Comparison of ENCODE assay signal across 14 cellular contexts in genomic region chr1:28595412-28596191, GRCh38. TPM values are rescaled to one million over a fixed set of nuclear protein-coding genes. Genes with fewer than 3 reads are reported as not detected.
DNase-seq lines count a peak whose midpoint lies in the region; ATAC-seq and TF ChIP-seq lines count a peak whose summit lies in the region.
"Had no signal": no experiment of that assay in that cellular context is flagged by ENCODE, and none has a peak within 500 bp of the region (broad histone marks: within the 10 kb centered on the region; RNA-seq: fewer than 3 reads in every experiment).

No MANE protein-coding gene starts in this region.

- CTCF ChIA-PET in MCF 10A (lab: Yijun Ruan, JAX) (interaction anchor here (0.6 to 1.0 kb wide), 3 partner anchors 10 to 236 kb away, joined by 3 read pairs; no protein-coding TSS in a partner anchor), mammary epithelial cell (lab: Charles Lee; ENCODE audit: low non-redundant PET) (interaction anchor here (0.7 kb wide), 1 partner anchor 45 kb away, joined by 3 read pairs; no protein-coding TSS in a partner anchor), WTC11 (lab: Charles Lee) (no interaction called here)

- H3K4me1 ChIP-seq in mammary epithelial cell (ENCODE audit: insufficient read depth, low read length) = peaks cover 20% of the 10 kb centered on the region

- no peak overlapping the region for H3K4me3 ChIP-seq in mammary epithelial cell (replicated peaks in 1 of 3; ENCODE audit: insufficient read depth in 1 of 3, low read depth in 2 of 3, low read length in 3 of 3)
- H3K4me3 ChIP-seq: BLaER1 had no signal

- 95% methylated on average over 7 of the region's 10 CpGs for WGBS in mammary epithelial cell (ENCODE audit: low coverage, missing lambda C conversion rate)

- no peak for TF ChIP-seq CTCF in MCF 10A (IDR thresholded peaks at IDR 0.05; ENCODE audit: unreplicated experiment)
- no peak for TF ChIP-seq CTCF in mammary epithelial cell (conservative IDR thresholded peaks at IDR 0.05 in 1 of 2, IDR thresholded peaks at IDR 0.05 in 1 of 2; ENCODE audit: extremely low read depth in 1 of 2, insufficient read depth in 1 of 2, low read depth in 1 of 2, low read length in 2 of 2)
- TF ChIP-seq CTCF in WTC11 (IDR thresholded peaks at IDR 0.05) = no peak
- no peak for TF ChIP-seq CTCF in nephron progenitor cell (IDR thresholded peaks at IDR 0.05)

- in situ Hi-C loops in mammary epithelial cell (cut with MboI; ENCODE audit: low sequenced_read_pairs in 2 of 2) = no loop called here

- dilution Hi-C loops in mammary epithelial cell (cut with HindIII; ENCODE audit: low sequenced_read_pairs) = no loop called here

- H2AFZ ChIP-seq in mammary epithelial cell (ENCODE audit: low read depth, low read length) = no peak overlapping the region

- no peaks in the 10 kb centered on the region for H4K20me1 ChIP-seq in mammary epithelial cell (ENCODE audit: insufficient read depth, low read length)
- H4K20me1 ChIP-seq: BLaER1 had no signal

- H3K4me2 ChIP-seq in mammary epithelial cell (ENCODE audit: insufficient read depth, low read depth, low read length) = no peak overlapping the region
- H3K4me2 ChIP-seq: BLaER1 had no signal

- no peak overlapping the region for H3K9ac ChIP-seq in mammary epithelial cell (ENCODE audit: insufficient read depth, low read length)
- H3K9ac ChIP-seq: BLaER1 had no signal

- H3K9me3 ChIP-seq in mammary epithelial cell (replicated peaks; ENCODE audit: insufficient read depth, low read length) = no peaks in the 10 kb centered on the region
- H3K9me3 ChIP-seq: BLaER1 had no signal

- BruUV-seq in MCF 10A (replicated peaks; lab: Mats Ljungman, UMichigan) (no TSS peak), mammary epithelial cell (replicated peaks; lab: Mats Ljungman, UMichigan) (no TSS peak)

- H3K36me3 ChIP-seq in mammary epithelial cell (ENCODE audit: insufficient read depth, low read length) = no peaks in the 10 kb centered on the region

- H3K27me3 Mint-ChIP-seq in MCF 10A (ENCODE audit: insufficient read depth, unreplicated experiment) = no peaks in the 10 kb centered on the region
- H3K27me3 Mint-ChIP-seq in WTC11 (ENCODE audit: low read depth) = peaks cover 15% of the 10 kb centered on the region
- peaks cover 28% of the 10 kb centered on the region for H3K27me3 Mint-ChIP-seq in nephron progenitor cell (ENCODE audit: low read depth, poor library complexity)

- no peak for DNase-seq in MCF 10A (ENCODE audit: unreplicated experiment)
- DNase-seq in mammary epithelial cell = no peak
- DNase-seq in WTC11 (ENCODE audit: low spot score) = no peak
- DNase-seq in nephron progenitor cell = no peak
- no peak for DNase-seq in cerebellar cortex (ENCODE audit: low spot score)
- DNase-seq in mucosa of gallbladder (ENCODE audit: low spot score) = no peak
- DNase-seq: 8988T; CD8-positive, alpha-beta T cell; KG1; NCI-H2081 treated with DMSO at 0.1 percent for 48 hours; NCI-H510A; SHP77 had no signal

- H3K9me3 Mint-ChIP-seq in MCF 10A (ENCODE audit: unreplicated experiment) (no peaks in the 10 kb centered on the region), WTC11 (no peaks in the 10 kb centered on the region), nephron progenitor cell (no peaks in the 10 kb centered on the region)
- H3K9me3 Mint-ChIP-seq: CD8-positive, alpha-beta T cell had no signal

- H3K27ac Mint-ChIP-seq in MCF 10A (ENCODE audit: low read depth, unreplicated experiment) (peak overlapping the region; percentile 71), WTC11 (peak overlapping the region; percentile 94), nephron progenitor cell (no peak overlapping the region)
- H3K27ac Mint-ChIP-seq: CD8-positive, alpha-beta T cell had no signal

- no peaks in the 10 kb centered on the region for H3K27me3 ChIP-seq in mammary epithelial cell (ENCODE audit: insufficient read depth, low read length)

- no peak overlapping the region for H3K27ac ChIP-seq in mammary epithelial cell (ENCODE audit: insufficient read depth, low read depth, low read length)
- H3K27ac ChIP-seq: BLaER1 had no signal

- ATAC-seq in WTC11 = no peak; the same call in 1 of the 2 replicates
- ATAC-seq: CD8-positive, alpha-beta T cell had no signal

- POLR2A ChIA-PET in MCF 10A (lab: Yijun Ruan, JAX) = interaction anchor here (0.5 to 5.7 kb wide), 5 partner anchors 13 to 256 kb away, joined by 3 to 64 read pairs (median 3); partner anchors contain the start of gene YTHDF2
- POLR2A ChIA-PET in WTC11 (lab: Charles Lee) = interaction anchor here (0.5 to 2.6 kb wide), 3 partner anchors 14 to 483 kb away, joined by 3 to 18 read pairs (median 4); no protein-coding TSS in a partner anchor

- H3K4me1 Mint-ChIP-seq in MCF 10A (ENCODE audit: insufficient read depth, unreplicated experiment) (peaks cover 12% of the 10 kb centered on the region), WTC11 (peaks cover 53% of the 10 kb centered on the region), nephron progenitor cell (peaks cover 16% of the 10 kb centered on the region)

- H3K79me2 ChIP-seq in mammary epithelial cell (ENCODE audit: insufficient read depth, low read length) = no peaks in the 10 kb centered on the region

- H3K36me3 Mint-ChIP-seq in MCF 10A (ENCODE audit: insufficient read depth, unreplicated experiment) (peaks cover 6% of the 10 kb centered on the region), WTC11 (no peaks in the 10 kb centered on the region), nephron progenitor cell (ENCODE audit: low read depth) (peaks cover 4% of the 10 kb centered on the region)

- intact Hi-C loops in MCF 10A (cut with micrococcal nuclease) (no loop called here), mammary epithelial cell (cut with micrococcal nuclease) (no loop called here)

- H3K4me3 Mint-ChIP-seq in MCF 10A (ENCODE audit: unreplicated experiment) (no peak overlapping the region), WTC11 (no peak overlapping the region), nephron progenitor cell (peak overlapping the region; percentile 3)
- H3K4me3 Mint-ChIP-seq: CD8-positive, alpha-beta T cell had no signal

TF ChIP-seq in WTC11, 78 proteins besides CTCF, POLR2A, EP300 and RAD21:
- TF ChIP-seq, protein P1, sequence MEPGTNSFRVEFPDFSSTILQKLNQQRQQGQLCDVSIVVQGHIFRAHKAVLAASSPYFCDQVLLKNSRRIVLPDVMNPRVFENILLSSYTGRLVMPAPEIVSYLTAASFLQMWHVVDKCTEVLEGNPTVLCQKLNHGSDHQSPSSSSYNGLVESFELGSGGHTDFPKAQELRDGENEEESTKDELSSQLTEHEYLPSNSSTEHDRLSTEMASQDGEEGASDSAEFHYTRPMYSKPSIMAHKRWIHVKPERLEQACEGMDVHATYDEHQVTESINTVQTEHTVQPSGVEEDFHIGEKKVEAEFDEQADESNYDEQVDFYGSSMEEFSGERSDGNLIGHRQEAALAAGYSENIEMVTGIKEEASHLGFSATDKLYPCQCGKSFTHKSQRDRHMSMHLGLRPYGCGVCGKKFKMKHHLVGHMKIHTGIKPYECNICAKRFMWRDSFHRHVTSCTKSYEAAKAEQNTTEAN (CRISPR knock-in tag; IDR thresholded peaks at IDR 0.05) = no peak
- no peak for TF ChIP-seq ZNF232 (CRISPR knock-in tag; IDR thresholded peaks at IDR 0.05)
- TF ChIP-seq USF2 (CRISPR knock-in tag; IDR thresholded peaks at IDR 0.05) = no peak
- TF ChIP-seq FOXK1 (CRISPR knock-in tag; IDR thresholded peaks at IDR 0.05) = 0 out of 2 replicates have a peak, but pooled peaks have one; percentile 39
- no peak for TF ChIP-seq NR3C1 (CRISPR knock-in tag; conservative IDR thresholded peaks at IDR 0.05; ENCODE audit: low read depth)

RNA-seq across cellular contexts. Expression of gene RAB42, which starts 3.5 kb away (rescaled TPM):
- total RNA-seq in MCF 10A (2022) (not detected in 2 replicates), mammary epithelial cell (under 1 TPM in 1 of 2 donors, not detected in 1; 0.17 TPM), WTC11 (2021) (8.9 to 12.6 TPM (median 10.1 TPM) in 3 replicates), mucosa of gallbladder (1.8 TPM)
- polyA plus RNA-seq in mammary epithelial cell = 0.10 TPM
- polyA minus RNA-seq in mammary epithelial cell = not detected
- total RNA-seq: CD8-positive, alpha-beta T cell; HT1080 had no signal

RNA-seq across cellular contexts. Expression of gene TRNAU1AP, which starts 42.7 kb away (rescaled TPM):
- 28.2 and 33.4 TPM in 2 replicates for total RNA-seq in MCF 10A (2022)
- total RNA-seq in mammary epithelial cell = 10 to 100 TPM; 21.3 to 36.9 TPM
- polyA plus RNA-seq in mammary epithelial cell = 34.1 TPM
- polyA minus RNA-seq in mammary epithelial cell = 50.4 TPM
- 30.4 to 40.6 TPM (median 34.0 TPM) in 3 replicates for total RNA-seq in WTC11 (2021)
- 19.3 TPM for total RNA-seq in mucosa of gallbladder

RNA-seq across cellular contexts. Expression of gene TAF12, which starts 47.3 kb away (rescaled TPM):
- total RNA-seq in MCF 10A (2022) (29.7 and 40.9 TPM in 2 replicates), mammary epithelial cell (10 to 100 TPM; 22.0 to 27.1 TPM), WTC11 (2021) (18.6 to 23.3 TPM (median 22.1 TPM) in 3 replicates), mucosa of gallbladder (16.3 TPM)
- 38.2 TPM for polyA plus RNA-seq in mammary epithelial cell
- polyA minus RNA-seq in mammary epithelial cell = 20.1 TPM

RNA-seq across cellular contexts. Expression of gene RNU11, which starts 52.8 kb away (rescaled TPM):
- not detected in 2 replicates for total RNA-seq in MCF 10A (2022)
- total RNA-seq in mammary epithelial cell = not detected
- not detected for polyA plus RNA-seq in mammary epithelial cell
- not detected for polyA minus RNA-seq in mammary epithelial cell
- total RNA-seq in WTC11 (2021) = not detected in 3 replicates
- not detected for total RNA-seq in mucosa of gallbladder
- total RNA-seq: CD8-positive, alpha-beta T cell; HT1080 had no signal
